ENCODE assay signal across 13 cellular contexts in the genomic region with DNA sequence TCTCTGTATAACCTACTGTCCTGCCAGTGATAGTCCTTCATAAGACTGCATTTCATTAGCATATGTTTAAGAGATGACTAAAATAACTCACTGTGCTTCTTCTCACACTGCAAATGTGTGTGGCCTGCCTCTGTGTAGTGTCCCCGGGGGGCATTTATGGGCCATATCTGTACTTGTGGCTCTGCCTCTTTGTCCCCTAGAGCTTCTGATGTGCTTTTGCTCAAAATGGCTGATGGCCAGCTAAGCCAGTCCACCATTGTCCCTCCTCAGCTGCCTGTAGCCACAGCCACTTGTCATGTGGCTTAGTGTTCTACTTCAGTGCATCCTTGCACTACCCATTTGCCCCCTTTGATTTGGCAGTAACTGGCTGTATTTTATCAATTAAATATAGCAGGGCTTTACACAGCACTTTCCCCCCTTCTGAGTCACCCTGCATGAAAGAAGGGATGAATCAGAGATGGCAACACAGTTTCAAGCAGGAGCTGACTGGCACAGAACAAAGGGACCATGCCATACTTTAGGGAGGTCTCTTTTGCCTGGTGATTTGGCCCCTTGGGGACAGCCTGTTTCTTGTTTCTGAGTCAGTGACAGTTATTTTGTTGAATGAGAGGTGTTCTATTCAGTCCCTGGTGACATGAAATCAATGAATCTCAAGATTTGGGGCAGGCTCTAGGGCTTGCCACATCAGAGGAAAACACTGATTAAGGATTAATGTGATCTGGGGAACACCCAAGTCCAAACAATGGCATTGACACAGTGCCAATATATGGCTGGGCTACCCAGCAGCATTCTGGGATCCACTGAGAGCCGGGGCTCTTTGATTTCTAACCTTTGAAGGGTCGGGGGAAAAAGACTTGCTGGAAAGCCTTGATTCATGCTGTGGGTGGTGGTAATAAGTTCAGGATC.
DNase-seq lines count a peak whose midpoint lies in the region; ATAC-seq and TF ChIP-seq lines count a peak whose summit lies in the region.
"Had no signal": no experiment of that assay in that cellular context is flagged by ENCODE, and none has a peak within 500 bp of the region (broad histone marks: within the 10 kb centered on the region; RNA-seq: fewer than 3 reads in every experiment).

No MANE protein-coding gene starts in this region.

- no peak overlapping the region for H3K4me3 Mint-ChIP-seq in activated T-cell treated with anti-CD3 and anti-CD28 coated beads, Interleukin-2, amount 50 U/mL, for 72 hours
- H3K4me3 Mint-ChIP-seq in T-cell, result no peak overlapping the region

- WGBS in stomach, 5 donors, result 38 to 73% (median 48%) methylated on average over 2 to 3 of the region's 3 CpGs

- no peak overlapping the region for H3K27ac Mint-ChIP-seq in activated T-cell treated with anti-CD3 and anti-CD28 coated beads, Interleukin-2, amount 50 U/mL, for 72 hours
- H3K27ac Mint-ChIP-seq in T-cell, result no peak overlapping the region

- intact Hi-C loops in stomach (cut with DNase I; ENCODE audit: low total_unique reads), result no loop called here

- no peaks in the 10 kb centered on the region for H3K9me3 Mint-ChIP-seq in activated T-cell treated with anti-CD3 and anti-CD28 coated beads, Interleukin-2, amount 50 U/mL, for 72 hours
- no peaks in the 10 kb centered on the region for H3K9me3 Mint-ChIP-seq in T-cell

- TF ChIP-seq POLR2A in stomach (IDR thresholded peaks at IDR 0.05), result no peak

- DNase-seq in activated T-cell treated with anti-CD3 and anti-CD28 coated beads, Interleukin-2, amount 50 U/mL, for 72 hours, result no peak
- DNase-seq in activated T-cell treated with anti-CD3 and anti-CD28 coated beads, Interleukin-2, amount 50 U/mL, for 48 hours, result no peak
- peak; percentile 75 for DNase-seq in NCI-H345 (lab: John Stamatoyannopoulos, UW)
- DNase-seq in fibroblast of mammary gland (ENCODE audit: low read depth), result peak; percentile 67
- peak; percentile 35 for DNase-seq in stomach
- no peak for DNase-seq in T-cell
- no peak for DNase-seq in GM13977 (ENCODE audit: low spot score)
- DNase-seq in NCI-H226, result no peak
- DNase-seq: activated gamma-delta T cell; erythroblast; stimulated activated CD4-positive, alpha-beta T cell treated with anti-CD3 and anti-CD28 coated beads, Interleukin-4, amount 100 ng/mL, for 4 hours; T-helper 1 cell had no signal

- no peaks in the 10 kb centered on the region for H3K36me3 ChIP-seq in stomach

- CTCF ChIA-PET in T-cell (lab: Charles Lee), result no interaction called here

- no peak for TF ChIP-seq EP300 in stomach (IDR thresholded peaks at IDR 0.05)

- TF ChIP-seq CTCF in fibroblast of mammary gland (conservative IDR thresholded peaks at IDR 0.05; ENCODE audit: control insufficient read depth, insufficient read depth, low read depth, low read length) (no peak), stomach (IDR thresholded peaks at IDR 0.05) (no peak), GM13977 (IDR thresholded peaks at IDR 0.05; ENCODE audit: extremely low read depth, insufficient read depth, missing control alignments) (no peak)

- H3K36me3 Mint-ChIP-seq in activated T-cell treated with anti-CD3 and anti-CD28 coated beads, Interleukin-2, amount 50 U/mL, for 72 hours (ENCODE audit: insufficient read depth in 2 of 2), result no peaks in the 10 kb centered on the region
- no peaks in the 10 kb centered on the region for H3K36me3 Mint-ChIP-seq in T-cell

- in situ Hi-C loops in GM13977 (cut with MboI; ENCODE audit: low pct_unique_long_range_greater_than_20kb, low sequenced_read_pairs, unreplicated experiment), result no loop called here

- ATAC-seq in activated T-cell treated with anti-CD3 and anti-CD28 coated beads, Interleukin-2, amount 50 U/mL, for 72 hours (replicated peaks in 1 of 2), result peak; percentile 64 to 72
- ATAC-seq in T-cell (replicated peaks in 1 of 4), result no peak

- H3K9me3 ChIP-seq in stomach, result no peaks in the 10 kb centered on the region

- no peaks in the 10 kb centered on the region for H3K4me1 Mint-ChIP-seq in activated T-cell treated with anti-CD3 and anti-CD28 coated beads, Interleukin-2, amount 50 U/mL, for 72 hours (ENCODE audit: low read depth)
- H3K4me1 Mint-ChIP-seq in T-cell, result peaks cover 7 to 11% (median 7%) of the 10 kb centered on the region in 3 donors

- no peaks in the 10 kb centered on the region for H3K27me3 ChIP-seq in stomach

- H3K27me3 Mint-ChIP-seq in activated T-cell treated with anti-CD3 and anti-CD28 coated beads, Interleukin-2, amount 50 U/mL, for 72 hours (ENCODE audit: low read depth), result no peaks in the 10 kb centered on the region
- peaks cover 0 to 14% of the 10 kb centered on the region in 2 donors for H3K27me3 Mint-ChIP-seq in T-cell

- H3K4me3 ChIP-seq in fibroblast of mammary gland (ENCODE audit: control insufficient read depth, low read depth, low read length), result no peak overlapping the region
- H3K4me3 ChIP-seq in stomach, result no peak overlapping the region

- peaks cover 0 to 31% (median 17%) of the 10 kb centered on the region in 4 donors for H3K4me1 ChIP-seq in stomach

- H3K27ac ChIP-seq in stomach, result peak overlapping the region in 1 of 5 donors; percentile 30
- H3K27ac ChIP-seq: C4-2B had no signal

- POLR2A ChIA-PET in T-cell (lab: Charles Lee), result no interaction called here

Comparison
In these comparisons a context has a peak if more than half of its experiments do, and no peak if none do; other contexts are left out.
1. ATAC-seq: peak in activated T-cell treated with anti-CD3 and anti-CD28 coated beads, Interleukin-2, amount 50 U/mL, for 72 hours (2 of 2); none in T-cell (0 of 4).
2. DNase-seq: peak in NCI-H345 (single experiment), fibroblast of mammary gland (single experiment) and stomach (single experiment); none in activated T-cell treated with anti-CD3 and anti-CD28 coated beads, Interleukin-2, amount 50 U/mL, for 72 hours (0 of 2), activated T-cell treated with anti-CD3 and anti-CD28 coated beads, Interleukin-2, amount 50 U/mL, for 48 hours (0 of 2), T-cell (0 of 34), GM13977 (single experiment) and NCI-H226 (single experiment).